In the genomic region with DNA sequence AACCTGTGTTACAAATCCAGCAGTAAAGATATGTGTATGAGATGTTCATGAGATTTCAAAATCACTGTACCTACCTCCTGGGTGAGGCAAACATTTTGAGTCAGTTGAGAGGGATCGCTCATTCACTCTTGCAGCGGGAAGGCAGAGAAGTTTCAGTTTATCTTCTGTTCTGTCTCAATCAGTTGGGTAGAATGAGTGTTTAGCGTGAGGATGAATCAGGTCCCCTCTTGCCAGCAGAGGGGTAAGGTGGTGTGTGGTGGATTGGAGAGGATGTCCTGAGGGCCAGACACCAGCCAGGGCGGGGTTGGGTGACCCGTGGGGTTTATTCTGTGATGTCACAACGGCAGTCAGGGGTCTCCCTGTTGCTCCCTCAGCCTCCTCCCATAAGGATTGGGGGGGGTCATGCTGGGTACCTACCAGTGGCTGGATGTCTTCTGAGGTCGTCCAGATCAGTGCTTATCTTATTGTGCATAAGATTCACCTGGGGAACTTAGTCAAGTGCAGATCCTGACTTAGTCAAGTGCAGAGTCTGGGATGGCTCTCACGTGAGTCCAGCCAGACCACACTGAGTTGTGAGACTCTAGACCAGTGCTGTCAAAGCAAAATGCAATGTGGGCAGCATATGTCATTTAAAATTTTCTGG, we compare ENCODE assay signal across 9 cellular contexts. TPM values are rescaled to one million over a fixed set of nuclear protein-coding genes. Genes with fewer than 3 reads are reported as not detected.
DNase-seq lines count a peak whose midpoint lies in the region; ATAC-seq and TF ChIP-seq lines count a peak whose summit lies in the region.
"Had no signal": no experiment of that assay in that cellular context is flagged by ENCODE, and none has a peak within 500 bp of the region (broad histone marks: within the 10 kb centered on the region; RNA-seq: fewer than 3 reads in every experiment).

A gene (minus strand): TSS at position 277 of the 643 bp plus-strand sequence. CDS start 155 bp downstream, at position 122.

- H3K27ac Mint-ChIP-seq in T-helper 1 cell treated with Interleukin-12 subunit alpha and Interleukin-12 subunit beta and Interleukin-4 antibody, amounts not matched to agents 30 μg/mL and 1 μg/mL, for 36 hours = peak within 1 kb of the TSS; percentile 64

- H3K9me3 Mint-ChIP-seq in T-helper 1 cell treated with Interleukin-12 subunit alpha and Interleukin-12 subunit beta and Interleukin-4 antibody, amounts not matched to agents 30 μg/mL and 1 μg/mL, for 36 hours = no peaks in the 10 kb centered on the region

- TF ChIP-seq CTCF in GM12865 (IDR thresholded peaks at IDR 0.05; ENCODE audit: insufficient read depth, low read depth, low read length, missing control alignments) (no peak), fibroblast of mammary gland (conservative IDR thresholded peaks at IDR 0.05; ENCODE audit: control insufficient read depth, insufficient read depth, low read depth, low read length) (no peak)

- DNase-seq in GM12865 (ENCODE audit: low read depth) (peak; percentile 15), fibroblast of mammary gland (ENCODE audit: low read depth) (peak; percentile 77), ecto neural progenitor cell (ENCODE audit: low spot score) (no peak), NCI-H146 treated with DMSO at 0.1 percent for 48 hours (lab: John Stamatoyannopoulos, UW; ENCODE audit: unreplicated experiment) (no peak), left lobe of liver (ENCODE audit: low spot score) (no peak), D341Med (ENCODE audit: low spot score) (no peak)
- DNase-seq in stimulated activated CD8-positive, alpha-beta memory T cell treated with anti-CD3 and anti-CD28 coated beads, Interleukin-4, amount 100 ng/mL, for 48 hours = peak; percentile 61

- peaks cover 12% of the 10 kb centered on the region for H3K27me3 Mint-ChIP-seq in T-helper 1 cell treated with Interleukin-12 subunit alpha and Interleukin-12 subunit beta and Interleukin-4 antibody, amounts not matched to agents 30 μg/mL and 1 μg/mL, for 36 hours (ENCODE audit: low read depth)

- peak within 1 kb of the TSS; percentile 9 for H3K4me3 Mint-ChIP-seq in T-helper 1 cell treated with Interleukin-12 subunit alpha and Interleukin-12 subunit beta and Interleukin-4 antibody, amounts not matched to agents 30 μg/mL and 1 μg/mL, for 36 hours

- no peak within 1 kb of the TSS for H3K4me3 ChIP-seq in GM12865 (ENCODE audit: low read depth, low read length)
- no peak within 1 kb of the TSS for H3K4me3 ChIP-seq in fibroblast of mammary gland (ENCODE audit: control insufficient read depth, low read depth, low read length)

- H3K36me3 Mint-ChIP-seq in T-helper 1 cell treated with Interleukin-12 subunit alpha and Interleukin-12 subunit beta and Interleukin-4 antibody, amounts not matched to agents 30 μg/mL and 1 μg/mL, for 36 hours (ENCODE audit: low read depth) = no peaks in the 10 kb centered on the region

- no peak for ATAC-seq in left lobe of liver

- H3K4me1 Mint-ChIP-seq in T-helper 1 cell treated with Interleukin-12 subunit alpha and Interleukin-12 subunit beta and Interleukin-4 antibody, amounts not matched to agents 30 μg/mL and 1 μg/mL, for 36 hours (ENCODE audit: low read depth) = peaks cover 25% of the 10 kb centered on the region

RNA-seq across cellular contexts. Expression of the gene that starts here (rescaled TPM):
- total RNA-seq in left lobe of liver = not detected
- total RNA-seq: RPMI7951 had no signal

Comparison
In these comparisons a context has a peak if more than half of its experiments do, and no peak if none do; other contexts are left out.
1. DNase-seq: peak in GM12865 (single experiment), fibroblast of mammary gland (single experiment) and stimulated activated CD8-positive, alpha-beta memory T cell treated with anti-CD3 and anti-CD28 coated beads, Interleukin-4, amount 100 ng/mL, for 48 hours (single experiment); none in ecto neural progenitor cell (single experiment), NCI-H146 treated with DMSO at 0.1 percent for 48 hours (single experiment), left lobe of liver (single experiment) and D341Med (single experiment).